Comparison of ENCODE assay signal across 1 cellular context in the genomic region with DNA sequence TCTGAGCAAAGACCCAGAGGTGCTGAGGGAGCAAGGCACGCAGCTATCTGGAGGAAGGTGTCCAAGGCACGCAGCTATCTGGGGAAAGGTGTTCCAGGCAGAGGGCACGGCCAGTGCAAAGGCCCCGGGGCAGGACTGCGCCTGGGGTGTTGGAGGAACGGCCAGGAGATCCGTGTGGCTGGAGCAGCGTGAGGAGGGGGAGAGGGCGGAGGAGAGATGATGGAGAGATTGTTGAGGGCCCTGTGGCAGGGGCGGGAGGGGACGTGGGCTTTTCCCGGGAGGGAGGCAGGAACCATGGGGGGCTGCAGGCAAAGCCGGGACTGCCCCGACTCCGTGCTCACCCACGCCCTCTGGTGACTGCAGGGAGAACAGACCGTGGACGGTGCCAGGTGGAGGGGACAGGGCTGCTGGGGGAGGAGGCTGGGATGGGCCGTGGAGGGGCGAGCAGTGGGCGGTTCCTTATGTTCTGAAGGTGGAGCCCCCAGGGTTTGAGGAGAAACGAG.
TF ChIP-seq lines count a peak whose summit lies in the region.

No MANE protein-coding gene starts in this region.

TF ChIP-seq in endothelial cell of umbilical vein, 7 proteins besides CTCF, POLR2A, EP300 and RAD21:
- TF ChIP-seq, protein P1, sequence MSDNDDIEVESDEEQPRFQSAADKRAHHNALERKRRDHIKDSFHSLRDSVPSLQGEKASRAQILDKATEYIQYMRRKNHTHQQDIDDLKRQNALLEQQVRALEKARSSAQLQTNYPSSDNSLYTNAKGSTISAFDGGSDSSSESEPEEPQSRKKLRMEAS (IDR thresholded peaks at IDR 0.05; ENCODE audit: insufficient read depth, insufficient read length): no peak
- no peak for TF ChIP-seq JUN (IDR thresholded peaks at IDR 0.05; ENCODE audit: borderline replicate concordance, insufficient read depth, insufficient read length, low read depth)
TF ChIP-seq in endothelial cell of umbilical vein: peak in this region for 0.
